In genomic region chr4:139315221-139315675, GRCh38 we compare ENCODE assay signal across 10 cellular contexts. TPM values are rescaled to one million over a fixed set of nuclear protein-coding genes. Genes with fewer than 3 reads are reported as not detected.
DNase-seq lines count a peak whose midpoint lies in the region; ATAC-seq and TF ChIP-seq lines count a peak whose summit lies in the region.
"Had no signal": no experiment of that assay in that cellular context is flagged by ENCODE, and none has a peak within 500 bp of the region (broad histone marks: within the 10 kb centered on the region; RNA-seq: fewer than 3 reads in every experiment).

No MANE protein-coding gene starts in this region.

- peak overlapping the region; percentile 14 for H3K27ac Mint-ChIP-seq in chondrocyte (ENCODE audit: unreplicated experiment)

- no peaks in the 10 kb centered on the region for H3K9me3 ChIP-seq in transverse colon
- H3K9me3 ChIP-seq in effector memory CD4-positive, alpha-beta T cell (ENCODE audit: control insufficient read depth, low read length), result no peaks in the 10 kb centered on the region

- ATAC-seq in GM19452 (IDR thresholded peaks at IDR 0.05; ENCODE audit: unreplicated experiment), result peak; percentile 74
- ATAC-seq in HG03159 (IDR thresholded peaks at IDR 0.05; ENCODE audit: unreplicated experiment), result peak; percentile 69

- no peaks in the 10 kb centered on the region for H3K36me3 ChIP-seq in transverse colon
- no peaks in the 10 kb centered on the region for H3K36me3 ChIP-seq in effector memory CD4-positive, alpha-beta T cell (ENCODE audit: control insufficient read depth, insufficient read depth, low read length)

- peaks cover 2% of the 10 kb centered on the region for H3K9me3 Mint-ChIP-seq in chondrocyte (ENCODE audit: low read depth)

- no peak overlapping the region for H3K27ac ChIP-seq in transverse colon
- no peak overlapping the region for H3K27ac ChIP-seq in effector memory CD4-positive, alpha-beta T cell (ENCODE audit: insufficient read depth, low read length, poor library complexity, severe bottlenecking)

- TF ChIP-seq POLR2A in transverse colon (IDR thresholded peaks at IDR 0.05), result no peak

- no peak overlapping the region for H3K4me3 Mint-ChIP-seq in chondrocyte (ENCODE audit: unreplicated experiment)

- H3K27me3 Mint-ChIP-seq in chondrocyte (ENCODE audit: low read depth), result no peaks in the 10 kb centered on the region

- H3K27me3 ChIP-seq in transverse colon, result no peaks in the 10 kb centered on the region
- no peaks in the 10 kb centered on the region for H3K27me3 ChIP-seq in effector memory CD4-positive, alpha-beta T cell (replicated peaks; ENCODE audit: control insufficient read depth, insufficient read depth, low read length, poor library complexity, severe bottlenecking)

- intact Hi-C loops in transverse colon (cut with DNase I; ENCODE audit: low total_unique reads), result no loop called here

- in situ Hi-C loops in GM13976 (cut with MboI; ENCODE audit: low sequenced_read_pairs, unreplicated experiment), result no loop called here
- in situ Hi-C loops in transverse colon (cut with MboI; ENCODE audit: low pct_ligation_motif_present in 1 of 4, low pct_unique_long_range_greater_than_20kb in 1 of 4, low sequenced_read_pairs in 3 of 4), result no loop called here

- peak; percentile 51 for DNase-seq in GM13976 (ENCODE audit: low spot score)
- no peak for DNase-seq in chondrocyte (ENCODE audit: low spot score)
- no peak for DNase-seq in stimulated activated CD4-positive, alpha-beta T cell treated with anti-CD3 and anti-CD28 coated beads, Interleukin-1b, Interleukin-23, amount 100 ng/mL, for 48 hours
- DNase-seq in transverse colon, result no peak
- no peak for DNase-seq in DMS53 (lab: John Stamatoyannopoulos, UW)
- DNase-seq in effector memory CD4-positive, alpha-beta T cell, result no peak
- DNase-seq: activated naive CD4-positive, alpha-beta T cell treated with anti-CD3 and anti-CD28 coated beads, Interleukin-2, amount 50 U/mL, for 16 hours had no signal

- peaks cover 54% of the 10 kb centered on the region for H3K4me1 Mint-ChIP-seq in chondrocyte (ENCODE audit: low read depth)

- no peak overlapping the region for H3K4me3 ChIP-seq in transverse colon
- H3K4me3 ChIP-seq in effector memory CD4-positive, alpha-beta T cell (ENCODE audit: insufficient read depth, low read depth, low read length, poor library complexity, severe bottlenecking), result no peak overlapping the region

- peaks cover 2% of the 10 kb centered on the region for H3K36me3 Mint-ChIP-seq in chondrocyte (ENCODE audit: low read depth)

- TF ChIP-seq CTCF in GM13976 (IDR thresholded peaks at IDR 0.05; ENCODE audit: borderline replicate concordance, control extremely low read depth, extremely low read depth, insufficient read depth, missing control alignments) (no peak), chondrocyte (IDR thresholded peaks at IDR 0.05) (no peak), transverse colon (IDR thresholded peaks at IDR 0.05) (no peak)

- H3K4me1 ChIP-seq in transverse colon, result peaks cover 0 to 64% (median 26%) of the 10 kb centered on the region in 4 donors
- H3K4me1 ChIP-seq in effector memory CD4-positive, alpha-beta T cell (ENCODE audit: control insufficient read depth, insufficient read depth, low read length, poor library complexity, severe bottlenecking), result peaks cover 21% of the 10 kb centered on the region

- TF ChIP-seq EP300 in transverse colon (IDR thresholded peaks at IDR 0.05; ENCODE audit: low read depth), result no peak

- 86 to 100% methylated on average over 3 to 13 of the region's 13 CpGs for WGBS in transverse colon (ENCODE audit: low coverage in 1 of 2), 2 donors

RNA-seq across cellular contexts. Expression of gene NDUFC1, which starts 13.0 kb away (rescaled TPM):
- total RNA-seq in chondrocyte, result 37.5 to 50.2 TPM (median 43.0 TPM) in 3 replicates
- 10 to 100 TPM in 3 of 4 donors, 1 to 10 TPM in 1; 7.6 to 68.0 (median 35.3) TPM for total RNA-seq in transverse colon

RNA-seq across cellular contexts. Expression of gene NAA15, which starts 13.9 kb away (rescaled TPM):
- total RNA-seq in chondrocyte (35.3 to 44.1 TPM (median 35.5 TPM) in 3 replicates), transverse colon (10 to 100 TPM in 2 of 4 donors, 1 to 10 TPM in 2; 5.0 to 23.7 (median 10.1) TPM)

RNA-seq across cellular contexts. Expression of gene MGARP, which starts 35.2 kb away (rescaled TPM):
- total RNA-seq in chondrocyte (2.6 to 3.5 TPM (median 3.4 TPM) in 3 replicates), transverse colon (1 to 10 TPM in 1 of 4 donors, under 1 TPM in 2, not detected in 1; 0.64 to 3.4 (median 0.82) TPM)
- total RNA-seq: HT1080 had no signal
